1 cellular context compared by ENCODE assay signal in the genomic region with DNA sequence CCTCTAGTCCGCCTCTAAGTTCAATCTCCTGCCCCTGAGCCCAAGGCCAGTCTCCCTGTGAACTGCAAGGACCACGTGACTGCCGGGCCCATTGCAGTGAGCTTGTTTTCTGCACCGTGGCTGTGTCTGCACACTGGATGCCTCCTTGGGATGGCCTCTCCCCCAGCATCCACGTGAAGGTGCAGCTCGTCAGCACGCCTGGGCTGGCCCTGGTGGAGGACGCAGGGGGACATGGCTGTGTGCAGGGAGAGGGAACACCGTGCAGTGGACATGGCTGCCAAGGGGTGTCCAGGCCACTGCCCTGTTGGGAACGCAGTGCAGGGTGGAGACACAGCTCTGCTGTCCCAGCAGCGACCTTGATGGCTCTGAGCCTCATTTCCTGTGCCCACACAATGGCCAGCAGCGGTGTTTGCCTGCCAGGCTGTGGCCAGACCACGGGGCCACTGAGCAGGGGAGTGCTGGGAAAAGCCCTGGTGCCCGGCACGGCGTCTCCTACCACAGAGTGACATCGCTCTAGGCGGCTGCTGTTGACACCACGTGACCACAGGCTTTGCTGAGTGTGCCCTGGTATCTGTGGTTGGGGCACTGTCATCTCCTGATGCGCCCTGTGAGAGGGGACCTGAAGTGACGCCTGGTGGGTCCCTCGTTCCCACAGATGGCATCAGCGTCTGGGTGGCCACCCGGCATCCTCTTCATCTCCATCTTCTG.
TF ChIP-seq lines count a peak whose summit lies in the region.

No MANE protein-coding gene starts in this region.

TF ChIP-seq in K562, 482 proteins besides CTCF, POLR2A, EP300 and RAD21 (continued from another document):
- TF ChIP-seq, protein P1, sequence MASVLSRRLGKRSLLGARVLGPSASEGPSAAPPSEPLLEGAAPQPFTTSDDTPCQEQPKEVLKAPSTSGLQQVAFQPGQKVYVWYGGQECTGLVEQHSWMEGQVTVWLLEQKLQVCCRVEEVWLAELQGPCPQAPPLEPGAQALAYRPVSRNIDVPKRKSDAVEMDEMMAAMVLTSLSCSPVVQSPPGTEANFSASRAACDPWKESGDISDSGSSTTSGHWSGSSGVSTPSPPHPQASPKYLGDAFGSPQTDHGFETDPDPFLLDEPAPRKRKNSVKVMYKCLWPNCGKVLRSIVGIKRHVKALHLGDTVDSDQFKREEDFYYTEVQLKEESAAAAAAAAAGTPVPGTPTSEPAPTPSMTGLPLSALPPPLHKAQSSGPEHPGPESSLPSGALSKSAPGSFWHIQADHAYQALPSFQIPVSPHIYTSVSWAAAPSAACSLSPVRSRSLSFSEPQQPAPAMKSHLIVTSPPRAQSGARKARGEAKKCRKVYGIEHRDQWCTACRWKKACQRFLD (CRISPR knock-in tag; IDR thresholded peaks at IDR 0.05) = no peak
- TF ChIP-seq TFE3 (CRISPR knock-in tag; IDR thresholded peaks at IDR 0.05) (peak; percentile 87), FOXP1 (CRISPR knock-in tag; IDR thresholded peaks at IDR 0.05) (peak; percentile 67; the same call in 1 of the 2 replicates), STAT5B (CRISPR knock-in tag; IDR thresholded peaks at IDR 0.05) (no peak), TEAD4 (IDR thresholded peaks at IDR 0.05; ENCODE audit: low read length) (no peak), TEAD4 (CRISPR knock-in tag; IDR thresholded peaks at IDR 0.05; ENCODE audit: borderline replicate concordance) (0 out of 2 replicates have a peak, but pooled peaks have one; percentile 58), KLF1 (tag; IDR thresholded peaks at IDR 0.05) (no peak), EHMT2 (IDR thresholded peaks at IDR 0.05) (no peak), FOXA3 (CRISPR knock-in tag; conservative IDR thresholded peaks at IDR 0.05 in 1 of 2, IDR thresholded peaks at IDR 0.05 in 1 of 2) (peak in 1 of 2 experiments; percentile 41; a peak in 1 of 4 replicates), ZNF639 (CRISPR knock-in tag; conservative IDR thresholded peaks at IDR 0.05 in 1 of 2, IDR thresholded peaks at IDR 0.05 in 1 of 2) (peak in 1 of 2 experiments; percentile 44; a peak in 1 of 4 replicates), TOE1 (IDR thresholded peaks at IDR 0.05; ENCODE audit: borderline replicate concordance) (peak; percentile 69; the same call in 1 of the 2 replicates), TOE1 (CRISPR knock-in tag; IDR thresholded peaks at IDR 0.05; ENCODE audit: borderline replicate concordance, low read depth) (no peak), DNMT1 (IDR thresholded peaks at IDR 0.05) (no peak), BHLHE40 (IDR thresholded peaks at IDR 0.05; ENCODE audit: low read length) (peak; percentile 12; the same call in 1 of the 2 replicates), NR4A1 (CRISPR knock-in tag; IDR thresholded peaks at IDR 0.05) (0 out of 2 replicates have a peak, but pooled peaks have one; percentile 91), NR4A1 (tag; IDR thresholded peaks at IDR 0.05) (no peak), CBFA2T2 (conservative IDR thresholded peaks at IDR 0.05) (peak; percentile 38; the same call in 1 of the 2 replicates), ERF (CRISPR knock-in tag; IDR thresholded peaks at IDR 0.05) (0 out of 2 replicates have a peak, but pooled peaks have one; percentile 46), MYC (IDR thresholded peaks at IDR 0.05; ENCODE audit: low read depth, low read length) (no peak), MYC (CRISPR knock-in tag; IDR thresholded peaks at IDR 0.05; ENCODE audit: borderline replicate concordance, low read depth) (0 out of 2 replicates have a peak, but pooled peaks have one; percentile 36), ZBTB1 (CRISPR knock-in tag; IDR thresholded peaks at IDR 0.05; ENCODE audit: borderline replicate concordance, low read depth) (no peak), ZBTB17 (CRISPR knock-in tag; IDR thresholded peaks at IDR 0.05) (peak; percentile 43; the same call in 1 of the 2 replicates), ZNF134 (CRISPR knock-in tag; conservative IDR thresholded peaks at IDR 0.05) (peak; percentile 47; the same call in 1 of the 2 replicates), NUFIP1 (IDR thresholded peaks at IDR 0.05; ENCODE audit: partially characterized antibody) (no peak), ZBTB9 (CRISPR knock-in tag; IDR thresholded peaks at IDR 0.05) (peak; percentile 67; the same call in 1 of the 2 replicates)
- TF ChIP-seq, protein P2, sequence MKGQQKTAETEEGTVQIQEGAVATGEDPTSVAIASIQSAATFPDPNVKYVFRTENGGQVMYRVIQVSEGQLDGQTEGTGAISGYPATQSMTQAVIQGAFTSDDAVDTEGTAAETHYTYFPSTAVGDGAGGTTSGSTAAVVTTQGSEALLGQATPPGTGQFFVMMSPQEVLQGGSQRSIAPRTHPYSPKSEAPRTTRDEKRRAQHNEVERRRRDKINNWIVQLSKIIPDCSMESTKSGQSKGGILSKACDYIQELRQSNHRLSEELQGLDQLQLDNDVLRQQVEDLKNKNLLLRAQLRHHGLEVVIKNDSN (CRISPR knock-in tag; IDR thresholded peaks at IDR 0.05) = peak; percentile 77
- TF ChIP-seq, protein P3, sequence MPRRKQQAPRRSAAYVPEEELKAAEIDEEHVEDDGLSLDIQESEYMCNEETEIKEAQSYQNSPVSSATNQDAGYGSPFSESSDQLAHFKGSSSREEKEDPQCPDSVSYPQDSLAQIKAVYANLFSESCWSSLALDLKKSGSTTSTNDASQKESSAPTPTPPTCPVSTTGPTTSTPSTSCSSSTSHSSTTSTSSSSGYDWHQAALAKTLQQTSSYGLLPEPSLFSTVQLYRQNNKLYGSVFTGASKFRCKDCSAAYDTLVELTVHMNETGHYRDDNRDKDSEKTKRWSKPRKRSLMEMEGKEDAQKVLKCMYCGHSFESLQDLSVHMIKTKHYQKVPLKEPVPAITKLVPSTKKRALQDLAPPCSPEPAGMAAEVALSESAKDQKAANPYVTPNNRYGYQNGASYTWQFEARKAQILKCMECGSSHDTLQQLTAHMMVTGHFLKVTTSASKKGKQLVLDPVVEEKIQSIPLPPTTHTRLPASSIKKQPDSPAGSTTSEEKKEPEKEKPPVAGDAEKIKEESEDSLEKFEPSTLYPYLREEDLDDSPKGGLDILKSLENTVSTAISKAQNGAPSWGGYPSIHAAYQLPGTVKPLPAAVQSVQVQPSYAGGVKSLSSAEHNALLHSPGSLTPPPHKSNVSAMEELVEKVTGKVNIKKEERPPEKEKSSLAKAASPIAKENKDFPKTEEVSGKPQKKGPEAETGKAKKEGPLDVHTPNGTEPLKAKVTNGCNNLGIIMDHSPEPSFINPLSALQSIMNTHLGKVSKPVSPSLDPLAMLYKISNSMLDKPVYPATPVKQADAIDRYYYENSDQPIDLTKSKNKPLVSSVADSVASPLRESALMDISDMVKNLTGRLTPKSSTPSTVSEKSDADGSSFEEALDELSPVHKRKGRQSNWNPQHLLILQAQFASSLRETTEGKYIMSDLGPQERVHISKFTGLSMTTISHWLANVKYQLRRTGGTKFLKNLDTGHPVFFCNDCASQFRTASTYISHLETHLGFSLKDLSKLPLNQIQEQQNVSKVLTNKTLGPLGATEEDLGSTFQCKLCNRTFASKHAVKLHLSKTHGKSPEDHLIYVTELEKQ (CRISPR knock-in tag; IDR thresholded peaks at IDR 0.05) = 0 out of 2 replicates have a peak, but pooled peaks have one; percentile 48
- TF ChIP-seq, protein P4, sequence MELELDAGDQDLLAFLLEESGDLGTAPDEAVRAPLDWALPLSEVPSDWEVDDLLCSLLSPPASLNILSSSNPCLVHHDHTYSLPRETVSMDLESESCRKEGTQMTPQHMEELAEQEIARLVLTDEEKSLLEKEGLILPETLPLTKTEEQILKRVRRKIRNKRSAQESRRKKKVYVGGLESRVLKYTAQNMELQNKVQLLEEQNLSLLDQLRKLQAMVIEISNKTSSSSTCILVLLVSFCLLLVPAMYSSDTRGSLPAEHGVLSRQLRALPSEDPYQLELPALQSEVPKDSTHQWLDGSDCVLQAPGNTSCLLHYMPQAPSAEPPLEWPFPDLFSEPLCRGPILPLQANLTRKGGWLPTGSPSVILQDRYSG (tag; conservative IDR thresholded peaks at IDR 0.05; ENCODE audit: low read depth) = 0 out of 2 replicates have a peak, but pooled peaks have one; percentile 49
- TF ChIP-seq, protein P5, sequence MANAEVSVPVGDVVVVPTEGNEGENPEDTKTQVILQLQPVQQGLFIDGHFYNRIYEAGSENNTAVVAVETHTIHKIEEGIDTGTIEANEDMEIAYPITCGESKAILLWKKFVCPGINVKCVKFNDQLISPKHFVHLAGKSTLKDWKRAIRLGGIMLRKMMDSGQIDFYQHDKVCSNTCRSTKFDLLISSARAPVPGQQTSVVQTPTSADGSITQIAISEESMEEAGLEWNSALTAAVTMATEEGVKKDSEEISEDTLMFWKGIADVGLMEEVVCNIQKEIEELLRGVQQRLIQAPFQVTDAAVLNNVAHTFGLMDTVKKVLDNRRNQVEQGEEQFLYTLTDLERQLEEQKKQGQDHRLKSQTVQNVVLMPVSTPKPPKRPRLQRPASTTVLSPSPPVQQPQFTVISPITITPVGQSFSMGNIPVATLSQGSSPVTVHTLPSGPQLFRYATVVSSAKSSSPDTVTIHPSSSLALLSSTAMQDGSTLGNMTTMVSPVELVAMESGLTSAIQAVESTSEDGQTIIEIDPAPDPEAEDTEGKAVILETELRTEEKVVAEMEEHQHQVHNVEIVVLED (CRISPR knock-in tag; IDR thresholded peaks at IDR 0.05) = peak; percentile 44
- TF ChIP-seq, protein P6, sequence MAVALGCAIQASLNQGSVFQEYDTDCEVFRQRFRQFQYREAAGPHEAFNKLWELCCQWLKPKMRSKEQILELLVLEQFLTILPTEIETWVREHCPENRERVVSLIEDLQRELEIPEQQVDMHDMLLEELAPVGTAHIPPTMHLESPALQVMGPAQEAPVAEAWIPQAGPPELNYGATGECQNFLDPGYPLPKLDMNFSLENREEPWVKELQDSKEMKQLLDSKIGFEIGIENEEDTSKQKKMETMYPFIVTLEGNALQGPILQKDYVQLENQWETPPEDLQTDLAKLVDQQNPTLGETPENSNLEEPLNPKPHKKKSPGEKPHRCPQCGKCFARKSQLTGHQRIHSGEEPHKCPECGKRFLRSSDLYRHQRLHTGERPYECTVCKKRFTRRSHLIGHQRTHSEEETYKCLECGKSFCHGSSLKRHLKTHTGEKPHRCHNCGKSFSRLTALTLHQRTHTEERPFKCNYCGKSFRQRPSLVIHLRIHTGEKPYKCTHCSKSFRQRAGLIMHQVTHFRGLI (CRISPR knock-in tag; IDR thresholded peaks at IDR 0.05) = 0 out of 2 replicates have a peak, but pooled peaks have one; percentile 35
- TF ChIP-seq, protein P7, sequence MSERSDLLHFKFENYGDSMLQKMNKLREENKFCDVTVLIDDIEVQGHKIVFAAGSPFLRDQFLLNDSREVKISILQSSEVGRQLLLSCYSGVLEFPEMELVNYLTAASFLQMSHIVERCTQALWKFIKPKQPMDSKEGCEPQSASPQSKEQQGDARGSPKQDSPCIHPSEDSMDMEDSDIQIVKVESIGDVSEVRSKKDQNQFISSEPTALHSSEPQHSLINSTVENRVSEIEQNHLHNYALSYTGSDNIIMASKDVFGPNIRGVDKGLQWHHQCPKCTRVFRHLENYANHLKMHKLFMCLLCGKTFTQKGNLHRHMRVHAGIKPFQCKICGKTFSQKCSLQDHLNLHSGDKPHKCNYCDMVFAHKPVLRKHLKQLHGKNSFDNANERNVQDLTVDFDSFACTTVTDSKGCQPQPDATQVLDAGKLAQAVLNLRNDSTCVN (CRISPR knock-in tag; IDR thresholded peaks at IDR 0.05) = 0 out of 2 replicates have a peak, but pooled peaks have one; percentile 71
